ENCODE assay signal across 28 cellular contexts in the genomic region with DNA sequence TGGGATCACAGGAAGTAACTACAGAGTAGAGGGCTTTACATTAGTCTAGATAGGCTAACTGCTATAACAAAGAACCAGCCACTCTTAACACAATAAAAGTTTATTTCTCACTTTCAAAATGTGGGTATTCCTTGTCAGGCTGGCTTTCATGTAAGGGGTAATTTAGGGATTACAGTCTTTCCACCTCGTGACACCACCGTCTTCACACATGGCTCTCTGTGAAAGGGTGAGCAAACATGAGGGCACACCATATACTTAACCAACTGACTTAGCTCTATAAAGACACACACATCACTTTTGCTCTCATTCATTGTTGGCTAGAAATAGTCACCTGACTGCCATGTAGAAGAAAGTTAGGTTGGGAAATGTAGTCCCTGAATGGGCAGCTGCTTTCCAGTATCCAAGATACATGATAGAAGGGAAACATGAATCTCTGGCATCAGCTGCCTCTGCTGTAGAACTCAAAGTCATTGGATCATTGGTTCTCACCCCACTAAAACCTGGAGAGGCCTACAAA.
"Had no signal": no experiment of that assay in that cellular context is flagged by ENCODE, and none has a peak within 500 bp of the region (broad histone marks: within the 10 kb centered on the region; RNA-seq: fewer than 3 reads in every experiment).

No MANE protein-coding gene starts in this region.

- H3K4me3 ChIP-seq: adrenal gland, body of pancreas, left lung, lower lobe of right lung, neural progenitor cell, right atrium auricular region, stomach, tibial nerve had no signal

- ATAC-seq: body of pancreas; left lung; lower lobe of right lung; natural killer cell; stimulated activated naive B cell treated with anti-CD40 and anti-IgM and Interleukin-4, amounts not matched to agents 10 μg/mL and 1 μg/mL and 100 μg/mL, for 72 hours had no signal

- H3K9me3 Mint-ChIP-seq: activated CD4-positive, alpha-beta memory T cell treated with anti-CD3 and anti-CD28 coated beads for 36 hours; activated naive CD4-positive, alpha-beta T cell treated with anti-CD3 and anti-CD28 coated beads for 36 hours; activated naive CD8-positive, alpha-beta T cell treated with anti-CD3 and anti-CD28 coated beads for 36 hours; activated T-helper 1 cell treated with anti-CD3 and anti-CD28 coated beads, Interleukin-12 subunit alpha, Interleukin-12 subunit beta, Interleukin-2, Interleukin-4 antibody, amounts not matched to agents 30 ng/mL and 10 ng/mL and 1 ng/mL, durations not matched to agents 14 hours and 24 hours and 36 hours; natural killer cell; neural progenitor cell; stimulated activated naive B cell treated with anti-CD40 and anti-IgM and Interleukin-4, amounts not matched to agents 10 μg/mL and 1 μg/mL and 100 μg/mL, for 72 hours had no signal

- H3K4me1 Mint-ChIP-seq: activated CD4-positive, alpha-beta T cell treated with anti-CD3 and anti-CD28 coated beads, Interleukin-2, amount 10 ng/mL, durations not matched to agents 24 days and 14 days; natural killer cell; neural progenitor cell; stimulated activated naive B cell treated with anti-CD40 and anti-IgM and Interleukin-4, amounts not matched to agents 10 μg/mL and 1 μg/mL and 100 μg/mL, for 72 hours had no signal

- DNase-seq: activated CD4-positive, alpha-beta memory T cell treated with anti-CD3 and anti-CD28 coated beads for 36 hours; activated CD4-positive, alpha-beta T cell treated with anti-CD3 and anti-CD28 coated beads, Interleukin-2, amount 10 ng/mL, durations not matched to agents 24 days and 14 days; activated CD4-positive, CD25-positive, alpha-beta regulatory T cell treated with anti-CD3 and anti-CD28 coated beads, Interleukin-2, amount 50 U/mL, for 72 hours; activated CD8-positive, alpha-beta memory T cell treated with anti-CD3 and anti-CD28 coated beads, Interleukin-2, amount 50 U/mL, for 4 hours; activated effector memory CD4-positive, alpha-beta T cell treated with anti-CD3 and anti-CD28 coated beads, Interleukin-2, amount 50 U/mL, for 16 hours; activated naive CD4-positive, alpha-beta T cell treated with anti-CD3 and anti-CD28 coated beads for 36 hours; activated naive CD8-positive, alpha-beta T cell treated with anti-CD3 and anti-CD28 coated beads for 36 hours; activated T-cell treated with anti-CD3 and anti-CD28 coated beads, Interleukin-2, amount 50 U/mL, for 1 hour; adrenal gland; aorta; body of pancreas; dermis blood vessel endothelial cell; effector CD4-positive, alpha-beta T cell; left lung; lower lobe of right lung; mesenchymal stem cell; natural killer cell; occipital lobe; stimulated activated CD4-positive, alpha-beta T cell treated with anti-CD3 and anti-CD28 coated beads, Interleukin-15, amount 100 ng/mL, for 24 hours; stimulated activated CD4-positive, alpha-beta T cell treated with anti-CD3 and anti-CD28 coated beads, Interleukin-2, amount 100 ng/mL, for 24 hours; stimulated activated naive B cell treated with anti-CD40 and anti-IgM and Interleukin-4, amounts not matched to agents 10 μg/mL and 1 μg/mL and 100 μg/mL, for 72 hours; stomach; T1000; WERI-Rb-1 had no signal

- H3K36me3 Mint-ChIP-seq: activated CD4-positive, alpha-beta memory T cell treated with anti-CD3 and anti-CD28 coated beads for 36 hours; activated naive CD8-positive, alpha-beta T cell treated with anti-CD3 and anti-CD28 coated beads for 36 hours; neural progenitor cell; stimulated activated naive B cell treated with anti-CD40 and anti-IgM and Interleukin-4, amounts not matched to agents 10 μg/mL and 1 μg/mL and 100 μg/mL, for 72 hours had no signal

- H3K27ac Mint-ChIP-seq: activated CD4-positive, alpha-beta memory T cell treated with anti-CD3 and anti-CD28 coated beads for 36 hours; activated CD4-positive, alpha-beta T cell treated with anti-CD3 and anti-CD28 coated beads, Interleukin-2, amount 10 ng/mL, durations not matched to agents 24 days and 14 days; activated naive CD4-positive, alpha-beta T cell treated with anti-CD3 and anti-CD28 coated beads for 36 hours; activated naive CD8-positive, alpha-beta T cell treated with anti-CD3 and anti-CD28 coated beads for 36 hours; activated T-helper 1 cell treated with anti-CD3 and anti-CD28 coated beads, Interleukin-12 subunit alpha, Interleukin-12 subunit beta, Interleukin-2, Interleukin-4 antibody, amounts not matched to agents 30 ng/mL and 10 ng/mL and 1 ng/mL, durations not matched to agents 14 hours and 24 hours and 36 hours; natural killer cell; neural progenitor cell; stimulated activated naive B cell treated with anti-CD40 and anti-IgM and Interleukin-4, amounts not matched to agents 10 μg/mL and 1 μg/mL and 100 μg/mL, for 72 hours had no signal

- H3K4me3 Mint-ChIP-seq: activated CD4-positive, alpha-beta memory T cell treated with anti-CD3 and anti-CD28 coated beads for 36 hours; activated CD4-positive, alpha-beta T cell treated with anti-CD3 and anti-CD28 coated beads, Interleukin-2, amount 10 ng/mL, durations not matched to agents 24 days and 14 days; activated naive CD4-positive, alpha-beta T cell treated with anti-CD3 and anti-CD28 coated beads for 36 hours; activated naive CD8-positive, alpha-beta T cell treated with anti-CD3 and anti-CD28 coated beads for 36 hours; activated T-helper 1 cell treated with anti-CD3 and anti-CD28 coated beads, Interleukin-12 subunit alpha, Interleukin-12 subunit beta, Interleukin-2, Interleukin-4 antibody, amounts not matched to agents 30 ng/mL and 10 ng/mL and 1 ng/mL, durations not matched to agents 14 hours and 24 hours and 36 hours; natural killer cell; neural progenitor cell; stimulated activated naive B cell treated with anti-CD40 and anti-IgM and Interleukin-4, amounts not matched to agents 10 μg/mL and 1 μg/mL and 100 μg/mL, for 72 hours had no signal
